Comparison of ENCODE assay signal across 8 cellular contexts in genomic region chr12:95548539-95549391, GRCh38. TPM values are rescaled to one million over a fixed set of nuclear protein-coding genes. Genes with fewer than 3 reads are reported as not detected.
A peak's percentile ranks its signal among the peaks of the same experiment; 100 is the strongest.
DNase-seq lines count a peak whose midpoint lies in the region; ATAC-seq and TF ChIP-seq lines count a peak whose summit lies in the region.

No MANE protein-coding gene starts in this region.

- no peak for TF ChIP-seq POLR2A in heart left ventricle (IDR thresholded peaks at IDR 0.05)
- TF ChIP-seq POLR2A in transverse colon (IDR thresholded peaks at IDR 0.05), result no peak

- H3K36me3 Mint-ChIP-seq in activated naive CD4-positive, alpha-beta T cell treated with anti-CD3 and anti-CD28 coated beads, Interleukin-2, amount 10 ng/mL, durations not matched to agents 7 days and 5 days, result peaks cover 3% of the 10 kb centered on the region

- intact Hi-C loops in heart left ventricle (cut with DNase I), result no loop called here
- intact Hi-C loops in posterior cingulate gyrus (cut with DNase I), result loop anchor here (5.0 kb wide), 1 partner anchor 896 kb away; the partner anchor contains the start of gene TMCC3
- intact Hi-C loops in transverse colon (cut with DNase I; ENCODE audit: low total_unique reads), result no loop called here

- no peak for TF ChIP-seq EP300 in transverse colon (IDR thresholded peaks at IDR 0.05; ENCODE audit: low read depth)

- H3K4me3 ChIP-seq in heart left ventricle (peak overlapping the region; percentile 55 to 96 (median 74)), transverse colon (peak overlapping the region; percentile 59 to 85 (median 62))

- in situ Hi-C loops in transverse colon (cut with MboI; ENCODE audit: low pct_ligation_motif_present in 1 of 4, low pct_unique_long_range_greater_than_20kb in 1 of 4, low sequenced_read_pairs in 3 of 4), result no loop called here

- DNase-seq in GM10248 (ENCODE audit: extremely low spot score) (peak; percentile 46), OCI-M1 (lab: John Stamatoyannopoulos, UW) (peak; percentile 58), heart left ventricle (peak in 4 of 5 donors; percentile 22 to 62 (median 38)), posterior cingulate gyrus (peak in 9 of 10 donors; percentile 21 to 91 (median 53)), transverse colon (peak; percentile 56)
- peak; percentile 80 for DNase-seq in activated naive CD4-positive, alpha-beta T cell treated with anti-CD3 and anti-CD28 coated beads, Interleukin-2, amount 10 ng/mL, durations not matched to agents 7 days and 5 days

- H3K27ac ChIP-seq in heart left ventricle (peak overlapping the region in 5 of 12 donors; percentile 13 to 85 (median 37)), transverse colon (peak overlapping the region; percentile 38 to 79 (median 74))

- H3K27me3 ChIP-seq in heart left ventricle (peaks cover 0 to 60% (median 3%) of the 10 kb centered on the region in 9 donors), transverse colon (peaks cover 55% of the 10 kb centered on the region)

- H3K27ac Mint-ChIP-seq in activated naive CD4-positive, alpha-beta T cell treated with anti-CD3 and anti-CD28 coated beads, Interleukin-2, amount 10 ng/mL, durations not matched to agents 7 days and 5 days, result peak overlapping the region; percentile 79

- TF ChIP-seq CTCF in GM10248 (IDR thresholded peaks at IDR 0.05; ENCODE audit: control extremely low read depth, extremely low read depth, low read depth, missing control alignments) (no peak), heart left ventricle (IDR thresholded peaks at IDR 0.05) (no peak), transverse colon (IDR thresholded peaks at IDR 0.05) (no peak)

- POLR2A ChIA-PET in GM10248 (lab: Yijun Ruan, JAX), result no interaction called here

- H3K27me3 Mint-ChIP-seq in activated naive CD4-positive, alpha-beta T cell treated with anti-CD3 and anti-CD28 coated beads, Interleukin-2, amount 10 ng/mL, durations not matched to agents 7 days and 5 days, result peaks cover 27% of the 10 kb centered on the region

- ATAC-seq in heart left ventricle (peak in 3 of 4 donors; percentile 79 to 89 (median 88)), GM18520 (IDR thresholded peaks at IDR 0.05; ENCODE audit: unreplicated experiment) (no peak), GM18909 (IDR thresholded peaks at IDR 0.05; ENCODE audit: poor library complexity, unreplicated experiment) (no peak)

- peaks cover 4% of the 10 kb centered on the region for H3K9me3 Mint-ChIP-seq in activated naive CD4-positive, alpha-beta T cell treated with anti-CD3 and anti-CD28 coated beads, Interleukin-2, amount 10 ng/mL, durations not matched to agents 7 days and 5 days

- H3K9me3 ChIP-seq in heart left ventricle, result peaks cover 0 to 10% (median 2%) of the 10 kb centered on the region in 12 donors
- no peaks in the 10 kb centered on the region for H3K9me3 ChIP-seq in transverse colon

- H3K4me1 Mint-ChIP-seq in activated naive CD4-positive, alpha-beta T cell treated with anti-CD3 and anti-CD28 coated beads, Interleukin-2, amount 10 ng/mL, durations not matched to agents 7 days and 5 days, result peaks cover 53% of the 10 kb centered on the region

- peak overlapping the region; percentile 85 for H3K4me3 Mint-ChIP-seq in activated naive CD4-positive, alpha-beta T cell treated with anti-CD3 and anti-CD28 coated beads, Interleukin-2, amount 10 ng/mL, durations not matched to agents 7 days and 5 days

- CTCF ChIA-PET in GM10248 (lab: Yijun Ruan, JAX), result interaction anchor here (0.6 to 1.7 kb wide), 3 partner anchors 14 to 26 kb away, joined by 3 to 7 read pairs (median 3); no protein-coding TSS in a partner anchor
- CTCF ChIA-PET in activated naive CD4-positive, alpha-beta T cell treated with anti-CD3 and anti-CD28 coated beads, Interleukin-2, amount 10 ng/mL, durations not matched to agents 7 days and 5 days (lab: Charles Lee), result no interaction called here

- H3K4me1 ChIP-seq in heart left ventricle (peaks cover 0 to 15% (median 5%) of the 10 kb centered on the region in 12 donors), transverse colon (peaks cover 0 to 13% (median 9%) of the 10 kb centered on the region in 4 donors)

- WGBS in heart left ventricle, 4 donors, result 4 to 11% (median 6%) methylated on average over 56 to 98 of the region's 98 CpGs
- WGBS in transverse colon (ENCODE audit: low coverage in 1 of 2), 2 donors, result 17% methylated on average over 27 of the region's 98 CpGs; no CpG with 5 or more reads in 1 of the 2 donors

- no peaks in the 10 kb centered on the region for H3K36me3 ChIP-seq in heart left ventricle
- H3K36me3 ChIP-seq in transverse colon, result no peaks in the 10 kb centered on the region

RNA-seq across cellular contexts. Expression of gene USP44, which starts 2.5 kb away (rescaled TPM):
- total RNA-seq in heart left ventricle (1 to 10 TPM in 1 of 9 donors, under 1 TPM in 5, not detected in 3; 0.09 to 1.2 (median 0.47) TPM), transverse colon (1 to 10 TPM in 1 of 4 donors, under 1 TPM in 1, not detected in 2; 0.41 to 1.9 TPM)
- polyA plus RNA-seq in heart left ventricle, result under 1 TPM; 0.10 to 0.23 TPM

Comparison
In these comparisons a context has a peak if more than half of its experiments do, and no peak if none do; other contexts are left out.
1. ATAC-seq: peak in heart left ventricle (3 of 4); none in GM18520 (single experiment) and GM18909 (single experiment).
2. Peak in every context shown above with its lines, with median percentiles within 50 percentile points of each other: DNase-seq.